In genomic region chr22:29245626-29246385, GRCh38 we compare ENCODE assay signal across 9 cellular contexts. TPM values are rescaled to one million over a fixed set of nuclear protein-coding genes. Genes with fewer than 3 reads are reported as not detected.
DNase-seq lines count a peak whose midpoint lies in the region; ATAC-seq, FAIRE-seq and TF ChIP-seq lines count a peak whose summit lies in the region.
"Had no signal": no experiment of that assay in that cellular context is flagged by ENCODE, and none has a peak within 500 bp of the region (broad histone marks: within the 10 kb centered on the region; RNA-seq: fewer than 3 reads in every experiment).

No MANE protein-coding gene starts in this region.

- H2BK12ac ChIP-seq in H1 (ENCODE audit: low read depth, low read length) = no peak overlapping the region

- H2BK15ac ChIP-seq in H1 (ENCODE audit: low read length) = no peak overlapping the region

- peak; percentile 43 to 79 (median 58) for DNase-seq in CD8-positive, alpha-beta T cell
- DNase-seq in NCI-H774 (lab: John Stamatoyannopoulos, UW) (peak; percentile 11), H1 (ENCODE audit: low read depth in 1 of 2, low spot score in 2 of 2) (peak in 1 of 2 experiments; percentile 89), mucosa of gallbladder (ENCODE audit: low spot score) (peak; percentile 68), GF-D8 (lab: John Stamatoyannopoulos, UW) (no peak)
- DNase-seq in activated CD8-positive, alpha-beta T cell treated with anti-CD3 and anti-CD28 coated beads, Interleukin-2, amount 10 ng/mL, durations not matched to agents 7 days and 5 days = peak; percentile 79
- peak; percentile 37 to 50 for DNase-seq in stimulated activated CD8-positive, alpha-beta memory T cell treated with anti-CD3 and anti-CD28 coated beads, Interleukin-7, amount 100 ng/mL, for 4 hours (ENCODE audit: low read depth in 2 of 2)

- H3K56ac ChIP-seq in H1 (replicated peaks; ENCODE audit: insufficient read length, low read depth, low read length) = no peak overlapping the region

- H2BK20ac ChIP-seq in H1 (ENCODE audit: low read length) = no peak overlapping the region

- H3K9ac ChIP-seq in H1 (replicated peaks in 1 of 4; ENCODE audit: extremely low read depth in 1 of 4, low read depth in 3 of 4, low read length in 3 of 4) = no peak overlapping the region

- H3K23ac ChIP-seq in H1 (ENCODE audit: insufficient read length) = no peak overlapping the region

- 60% methylated on average over 11 of the region's 11 CpGs; no CpG with 5 or more reads in 1 of the 2 experiments for WGBS in H1 (ENCODE audit: extremely low coverage in 1 of 2, insufficient coverage in 1 of 2, insufficient read length in 1 of 2, insufficient replicate concordance in 2 of 2, low coverage in 1 of 2, low lambda C conversion rate in 2 of 2, missing lambda C conversion rate in 1 of 2), 2 experiments

- H4K5ac ChIP-seq in H1 (ENCODE audit: insufficient read length, low read depth, low read length) = no peak overlapping the region

- H3K79me2 ChIP-seq in H1 (ENCODE audit: control insufficient read depth in 1 of 2, insufficient read depth in 2 of 2, low read length in 2 of 2) = no peaks in the 10 kb centered on the region

- H4K20me1 ChIP-seq in H1 (replicated peaks in 1 of 2; ENCODE audit: control insufficient read depth in 1 of 2, insufficient read depth in 2 of 2, low read length in 2 of 2) = no peaks in the 10 kb centered on the region

- peak; percentile 90 for TF ChIP-seq CTCF in CD8-positive, alpha-beta T cell (IDR thresholded peaks at IDR 0.05)
- TF ChIP-seq CTCF in HEK293 (tag by site-specific recombination; IDR thresholded peaks at IDR 0.05) (peak; percentile 92), H1 (IDR thresholded peaks at IDR 0.05; ENCODE audit: control extremely low read depth in 1 of 3, insufficient read depth in 1 of 3, low read depth in 1 of 3, low read length in 3 of 3) (peak; percentile 96 to 100 (median 98))

- peaks cover 10% of the 10 kb centered on the region for H3K9me3 Mint-ChIP-seq in CD8-positive, alpha-beta T cell
- H3K9me3 Mint-ChIP-seq in activated CD8-positive, alpha-beta T cell treated with anti-CD3 and anti-CD28 coated beads, Interleukin-2, amount 10 ng/mL, durations not matched to agents 7 days and 5 days (ENCODE audit: insufficient read depth) = peaks cover 10% of the 10 kb centered on the region

- no peak overlapping the region for H3K18ac ChIP-seq in H1 (ENCODE audit: extremely low read depth, low read length)

- H4K8ac ChIP-seq in H1 (ENCODE audit: extremely low read depth, insufficient read depth, low read length) = no peak overlapping the region

- TF ChIP-seq RAD21 in H1 (IDR thresholded peaks at IDR 0.05 in 1 of 2, conservative IDR thresholded peaks at IDR 0.05 in 1 of 2; ENCODE audit: low read depth in 2 of 2, low read length in 2 of 2) = peak; percentile 99

- H3K9me3 ChIP-seq in CD8-positive, alpha-beta T cell (ENCODE audit: low read length) = peaks cover 4% of the 10 kb centered on the region
- H3K9me3 ChIP-seq in HEK293 (ENCODE audit: control insufficient read depth, insufficient read depth, low read depth, low read length) = peaks cover 2% of the 10 kb centered on the region; the same call in 1 of the 2 replicates
- H3K9me3 ChIP-seq in H1 (ENCODE audit: insufficient read depth in 2 of 2, low read depth in 1 of 2, low read length in 1 of 2) = no peaks in the 10 kb centered on the region

- peak; percentile 75 for FAIRE-seq in H1 (lab: Jason Lieb, UNC)

- no peak overlapping the region for H2BK120ac ChIP-seq in H1 (replicated peaks; ENCODE audit: low read depth, low read length)

- H3K23me2 ChIP-seq in H1 (ENCODE audit: low read depth, low read length) = no peaks in the 10 kb centered on the region

- H3K27me3 Mint-ChIP-seq in CD8-positive, alpha-beta T cell (ENCODE audit: low read depth) = peaks cover 20% of the 10 kb centered on the region
- H3K27me3 Mint-ChIP-seq in activated CD8-positive, alpha-beta T cell treated with anti-CD3 and anti-CD28 coated beads, Interleukin-2, amount 10 ng/mL, durations not matched to agents 7 days and 5 days (ENCODE audit: low read depth) = peaks cover 15% of the 10 kb centered on the region

- no peak overlapping the region for H2AK5ac ChIP-seq in H1 (ENCODE audit: low read depth, low read length)

- H2BK5ac ChIP-seq in H1 (ENCODE audit: low read depth, low read length) = no peak overlapping the region

- no peak for TF ChIP-seq POLR2A in H1 (IDR thresholded peaks at IDR 0.05; ENCODE audit: control extremely low read depth in 1 of 2, low read depth in 2 of 2, low read length in 2 of 2)

- no peak overlapping the region for H3K4me3 ChIP-seq in CD8-positive, alpha-beta T cell (ENCODE audit: low read depth, low read length)
- no peak overlapping the region for H3K4me3 ChIP-seq in HEK293 (ENCODE audit: low read depth, low read length)
- no peak overlapping the region for H3K4me3 ChIP-seq in H1 (ENCODE audit: extremely low read depth in 1 of 4, insufficient read depth in 2 of 4, low read depth in 3 of 4, low read length in 4 of 4)

- no peaks in the 10 kb centered on the region for H3K79me1 ChIP-seq in H1 (ENCODE audit: low read depth, low read length)

- no peaks in the 10 kb centered on the region for H3K27me3 ChIP-seq in CD8-positive, alpha-beta T cell (ENCODE audit: insufficient read depth, low read length)
- no peaks in the 10 kb centered on the region for H3K27me3 ChIP-seq in H1 (replicated peaks in 1 of 4; ENCODE audit: control insufficient read depth in 3 of 4, extremely low read depth in 1 of 4, insufficient read depth in 3 of 4, low read length in 3 of 4)

- H3K4me3 Mint-ChIP-seq in CD8-positive, alpha-beta T cell = no peak overlapping the region
- no peak overlapping the region for H3K4me3 Mint-ChIP-seq in activated CD8-positive, alpha-beta T cell treated with anti-CD3 and anti-CD28 coated beads, Interleukin-2, amount 10 ng/mL, durations not matched to agents 7 days and 5 days
- H3K4me3 Mint-ChIP-seq: IgD-negative memory B cell had no signal

- POLR2A ChIA-PET in CD8-positive, alpha-beta T cell (lab: Charles Lee) = no interaction called here
- POLR2A ChIA-PET in HEK293 (lab: Yijun Ruan, JAX) = interaction anchor here (0.5 to 1.3 kb wide), 3 partner anchors 23 to 178 kb away, joined by 3 to 4 read pairs (median 4); no protein-coding TSS in a partner anchor
- POLR2A ChIA-PET in activated CD8-positive, alpha-beta T cell treated with anti-CD3 and anti-CD28 coated beads, Interleukin-2, amount 10 ng/mL, durations not matched to agents 7 days and 5 days (lab: Charles Lee) = no interaction called here
- POLR2A ChIA-PET in H1 (lab: Charles Lee; ENCODE audit: partially characterized antibody) = interaction anchor here (0.5 to 1.9 kb wide), 5 partner anchors 9 to 95 kb away, joined by 3 to 6 read pairs (median 4); partner anchors contain the start of genes EWSR1 and RHBDD3

- no peak overlapping the region for H4K91ac ChIP-seq in H1 (replicated peaks; ENCODE audit: insufficient read length, low read length)

- H3K4me1 Mint-ChIP-seq in CD8-positive, alpha-beta T cell (ENCODE audit: low read depth) = no peaks in the 10 kb centered on the region
- peaks cover 2% of the 10 kb centered on the region for H3K4me1 Mint-ChIP-seq in activated CD8-positive, alpha-beta T cell treated with anti-CD3 and anti-CD28 coated beads, Interleukin-2, amount 10 ng/mL, durations not matched to agents 7 days and 5 days (ENCODE audit: low read depth)

- no peak overlapping the region for H3K4ac ChIP-seq in H1 (replicated peaks; ENCODE audit: insufficient read length, low read depth, low read length)

- no peaks in the 10 kb centered on the region for H3K36me3 ChIP-seq in CD8-positive, alpha-beta T cell (ENCODE audit: insufficient read depth, low read length)
- peaks cover 0 to 7% of the 10 kb centered on the region in 2 experiments; a peak in 1 of 3 replicates for H3K36me3 ChIP-seq in HEK293 (ENCODE audit: control insufficient read depth in 2 of 2, insufficient read depth in 1 of 2, low read length in 2 of 2)
- H3K36me3 ChIP-seq in H1 (ENCODE audit: control insufficient read depth in 2 of 4, insufficient read depth in 4 of 4, low read length in 3 of 4) = no peaks in the 10 kb centered on the region

- no peak overlapping the region for H3K27ac Mint-ChIP-seq in CD8-positive, alpha-beta T cell
- no peak overlapping the region for H3K27ac Mint-ChIP-seq in activated CD8-positive, alpha-beta T cell treated with anti-CD3 and anti-CD28 coated beads, Interleukin-2, amount 10 ng/mL, durations not matched to agents 7 days and 5 days

- no peak overlapping the region for H3K4me2 ChIP-seq in H1 (ENCODE audit: insufficient read depth in 1 of 2, low read depth in 2 of 2, low read length in 2 of 2)

- intact Hi-C loops in CD8-positive, alpha-beta T cell (cut with DNase I, micrococcal nuclease) = loop anchor here (1.0 to 10.0 kb wide), 4 partner anchors 43 to 1221 kb away; no protein-coding TSS in a partner anchor

- H3K36me3 Mint-ChIP-seq in CD8-positive, alpha-beta T cell = no peaks in the 10 kb centered on the region
- no peaks in the 10 kb centered on the region for H3K36me3 Mint-ChIP-seq in activated CD8-positive, alpha-beta T cell treated with anti-CD3 and anti-CD28 coated beads, Interleukin-2, amount 10 ng/mL, durations not matched to agents 7 days and 5 days (ENCODE audit: low read depth)
- H3K36me3 Mint-ChIP-seq: IgD-negative memory B cell had no signal

- CTCF ChIA-PET in CD8-positive, alpha-beta T cell (lab: Charles Lee) = interaction anchor here (0.5 to 4.1 kb wide), 30 partner anchors 8 to 1194 kb away, joined by 3 to 21 read pairs (median 3); partner anchors contain the start of gene RHBDD3
- CTCF ChIA-PET in HEK293 (lab: Yijun Ruan, JAX) (interaction anchor here (0.5 to 3.0 kb wide), 55 partner anchors 10 to 1285 kb away, joined by 3 to 44 read pairs (median 4); partner anchors contain the start of gene EMID1), H1 (lab: Charles Lee; ENCODE audit: partially characterized antibody) (interaction anchor here (0.5 to 6.2 kb wide), 56 partner anchors 8 to 547 kb away, joined by 3 to 84 read pairs (median 4); partner anchors contain the start of genes EMID1 and KREMEN1)
- CTCF ChIA-PET in activated CD8-positive, alpha-beta T cell treated with anti-CD3 and anti-CD28 coated beads, Interleukin-2, amount 10 ng/mL, durations not matched to agents 7 days and 5 days (lab: Charles Lee) = interaction anchor here (0.6 to 3.5 kb wide), 33 partner anchors 9 to 759 kb away, joined by 3 to 25 read pairs (median 4); partner anchors contain the start of genes EMID1, EWSR1 and RHBDD3

- H3K27ac ChIP-seq in CD8-positive, alpha-beta T cell (ENCODE audit: low read depth, low read length) = no peak overlapping the region
- no peak overlapping the region for H3K27ac ChIP-seq in HEK293 (ENCODE audit: extremely low read depth, low read depth, low read length)
- H3K27ac ChIP-seq in H1 (ENCODE audit: low read depth, low read length) = no peak overlapping the region

- H2AFZ ChIP-seq in H1 (ENCODE audit: low read length) = no peak overlapping the region

- no peak for TF ChIP-seq EP300 in H1 (IDR thresholded peaks at IDR 0.05; ENCODE audit: borderline replicate concordance in 1 of 2, low read depth in 2 of 2, low read length in 2 of 2)

- H3K14ac ChIP-seq in H1 (ENCODE audit: insufficient read length) = no peak overlapping the region

- no peaks in the 10 kb centered on the region for H3K4me1 ChIP-seq in CD8-positive, alpha-beta T cell (ENCODE audit: insufficient read depth, low read length)
- H3K4me1 ChIP-seq in HEK293 (ENCODE audit: control insufficient read depth, insufficient read depth, low read length) (no peaks in the 10 kb centered on the region), H1 (replicated peaks in 1 of 4; ENCODE audit: control insufficient read depth in 3 of 4, insufficient read depth in 4 of 4, low read length in 3 of 4) (no peaks in the 10 kb centered on the region)

- ATAC-seq in CD8-positive, alpha-beta T cell = peak; percentile 91
- ATAC-seq in activated CD8-positive, alpha-beta T cell treated with anti-CD3 and anti-CD28 coated beads, Interleukin-2, amount 10 ng/mL, durations not matched to agents 7 days and 5 days = peak; percentile 86

RNA-seq across cellular contexts. Expression of gene RHBDD3, which starts 22.0 kb away (rescaled TPM):
- 10 to 100 TPM; 10.2 to 10.9 TPM for total RNA-seq in CD8-positive, alpha-beta T cell
- total RNA-seq in activated CD8-positive, alpha-beta T cell treated with anti-CD3 and anti-CD28 coated beads, Interleukin-2, amount 10 ng/mL, durations not matched to agents 7 days and 5 days = 10 to 100 TPM; 30.0 to 34.7 TPM
- total RNA-seq in H1 (2021; fragmentation: NEBNext Ultra II Directional; extraction: Animal tissue kit (Norgen Biotek cat#: 25700)) = 72.1 and 75.7 TPM in 2 replicates
- 117 and 171 TPM in 2 replicates for polyA plus RNA-seq in H1 (2011; rRNA removed)
- polyA plus RNA-seq in H1 (2011; cell fraction: cytosol; rRNA removed) = 128 TPM
- 161 TPM for polyA plus RNA-seq in H1 (2011; cell fraction: nucleus; rRNA removed)
- polyA plus RNA-seq in H1 (2012, experiment 1 of 2) = 64.0 to 89.1 TPM (median 81.6 TPM) in 4 replicates
- 70.6 TPM for polyA plus RNA-seq in H1 (2012, experiment 2 of 2)
- polyA plus RNA-seq in H1 (2013, experiment 1 of 2) = 69.3 TPM
- polyA plus RNA-seq in H1 (2013, experiment 2 of 2) = 69.0 TPM
- 20.8 and 28.6 TPM in 2 replicates for polyA minus RNA-seq in H1 (2011; rRNA and poly(A)+ RNA removed)
- 29.9 TPM for polyA minus RNA-seq in H1 (2011; cell fraction: cytosol; rRNA and poly(A)+ RNA removed)
- 42.7 TPM for polyA minus RNA-seq in H1 (2011; cell fraction: nucleus; rRNA and poly(A)+ RNA removed)
- total RNA-seq in mucosa of gallbladder = 24.0 TPM

RNA-seq across cellular contexts. Expression of gene EWSR1, which starts 22.3 kb away (rescaled TPM):
- 100 to 1,000 TPM; 326 to 352 TPM for total RNA-seq in CD8-positive, alpha-beta T cell
- total RNA-seq in activated CD8-positive, alpha-beta T cell treated with anti-CD3 and anti-CD28 coated beads, Interleukin-2, amount 10 ng/mL, durations not matched to agents 7 days and 5 days = 100 to 1,000 TPM; 323 to 326 TPM
- total RNA-seq in H1 (2021; fragmentation: NEBNext Ultra II Directional; extraction: Animal tissue kit (Norgen Biotek cat#: 25700)) = 385 and 387 TPM in 2 replicates
- polyA plus RNA-seq in H1 (2011; rRNA removed) = 646 and 930 TPM in 2 replicates
- 525 TPM for polyA plus RNA-seq in H1 (2011; cell fraction: cytosol; rRNA removed)
- 1,044 TPM for polyA plus RNA-seq in H1 (2011; cell fraction: nucleus; rRNA removed)
- 380 to 507 TPM (median 400 TPM) in 4 replicates for polyA plus RNA-seq in H1 (2012, experiment 1 of 2)
- 92.9 TPM for polyA plus RNA-seq in H1 (2012, experiment 2 of 2)
- polyA plus RNA-seq in H1 (2013, experiment 1 of 2) = 297 TPM
- polyA plus RNA-seq in H1 (2013, experiment 2 of 2) = 268 TPM
- 575 and 704 TPM in 2 replicates for polyA minus RNA-seq in H1 (2011; rRNA and poly(A)+ RNA removed)
- 228 TPM for polyA minus RNA-seq in H1 (2011; cell fraction: cytosol; rRNA and poly(A)+ RNA removed)
- 291 TPM for polyA minus RNA-seq in H1 (2011; cell fraction: nucleus; rRNA and poly(A)+ RNA removed)
- total RNA-seq in mucosa of gallbladder = 160 TPM

RNA-seq across cellular contexts. Expression of gene EMID1, which starts 40.1 kb away (rescaled TPM):
- total RNA-seq in CD8-positive, alpha-beta T cell = not detected
- total RNA-seq in activated CD8-positive, alpha-beta T cell treated with anti-CD3 and anti-CD28 coated beads, Interleukin-2, amount 10 ng/mL, durations not matched to agents 7 days and 5 days = not detected
- 3.8 and 3.9 TPM in 2 replicates for total RNA-seq in H1 (2021; fragmentation: NEBNext Ultra II Directional; extraction: Animal tissue kit (Norgen Biotek cat#: 25700))
- polyA plus RNA-seq in H1 (2011; rRNA removed) = 7.4 and 11.1 TPM in 2 replicates
- polyA plus RNA-seq in H1 (2011; cell fraction: cytosol; rRNA removed) = 10.7 TPM
- polyA plus RNA-seq in H1 (2011; cell fraction: nucleus; rRNA removed) = 27.1 TPM
- polyA plus RNA-seq in H1 (2012, experiment 1 of 2) = 3.3 to 7.5 TPM (median 6.0 TPM) in 4 replicates
- 3.9 TPM for polyA plus RNA-seq in H1 (2012, experiment 2 of 2)
- 3.5 TPM for polyA plus RNA-seq in H1 (2013, experiment 1 of 2)
- 3.6 TPM for polyA plus RNA-seq in H1 (2013, experiment 2 of 2)
- polyA minus RNA-seq in H1 (2011; rRNA and poly(A)+ RNA removed) = 7.1 and 9.3 TPM in 2 replicates
- 7.9 TPM for polyA minus RNA-seq in H1 (2011; cell fraction: cytosol; rRNA and poly(A)+ RNA removed)
- polyA minus RNA-seq in H1 (2011; cell fraction: nucleus; rRNA and poly(A)+ RNA removed) = 12.0 TPM
- total RNA-seq in mucosa of gallbladder = 7.0 TPM
- polyA plus RNA-seq: IgD-negative memory B cell had no signal

Comparison
In these comparisons a context has a peak if more than half of its experiments do, and no peak if none do; other contexts are left out.
1. POLR2A ChIA-PET loops: an anchor here in HEK293 (0.5 to 1.3 kb wide) and H1 (0.5 to 1.9 kb wide); none called in CD8-positive, alpha-beta T cell and activated CD8-positive, alpha-beta T cell treated with anti-CD3 and anti-CD28 coated beads, Interleukin-2, amount 10 ng/mL, durations not matched to agents 7 days and 5 days.